In the genomic region with DNA sequence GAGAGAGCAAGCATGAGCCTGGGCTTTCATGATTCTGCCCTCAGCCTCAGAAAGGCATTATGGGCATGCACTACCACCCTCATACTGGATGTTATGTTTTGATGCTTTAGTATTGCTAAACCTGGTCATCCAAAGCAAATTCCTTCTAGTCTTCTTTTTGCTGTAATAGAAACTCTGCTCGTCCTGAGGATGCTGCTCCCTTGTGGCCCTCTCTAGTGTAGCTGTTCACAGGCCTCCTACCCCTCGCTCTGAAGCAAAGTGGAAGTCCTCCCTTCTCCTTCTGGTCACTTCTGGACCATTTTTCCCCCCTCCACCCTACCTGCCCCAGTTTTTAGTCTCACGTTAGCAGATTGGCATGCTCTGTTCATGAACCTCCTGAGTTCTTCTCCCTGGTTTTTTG, we compare ENCODE assay signal across 23 cellular contexts. TPM values are rescaled to one million over a fixed set of nuclear protein-coding genes. Genes with fewer than 3 reads are reported as not detected.
A peak's percentile ranks its signal among the peaks of the same experiment; 100 is the strongest.
DNase-seq lines count a peak whose midpoint lies in the region; FAIRE-seq and TF ChIP-seq lines count a peak whose summit lies in the region.
"Had no signal": no experiment of that assay in that cellular context is flagged by ENCODE, and none has a peak within 500 bp of the region (broad histone marks: within the 10 kb centered on the region; RNA-seq: fewer than 3 reads in every experiment).

No MANE protein-coding gene starts in this region.

- intact Hi-C loops in colonic mucosa (cut with DNase I) = no loop called here

- TF ChIP-seq CTCF in BJ (IDR thresholded peaks at IDR 0.05; ENCODE audit: insufficient read depth, low read depth, low read length) (peak; percentile 24; the same call in 1 of the 2 replicates), astrocyte (IDR thresholded peaks at IDR 0.05; ENCODE audit: insufficient read depth, low read depth, low read length) (no peak), colonic mucosa (IDR thresholded peaks at IDR 0.05) (no peak)

- H3K27ac ChIP-seq in astrocyte (ENCODE audit: low read depth, low read length) (no peak overlapping the region), colonic mucosa (no peak overlapping the region)
- H3K27ac ChIP-seq: coronary artery, neutrophil, psoas muscle had no signal

- H3K4me3 ChIP-seq in BJ (ENCODE audit: low read depth, low read length) (no peak overlapping the region), astrocyte (ENCODE audit: insufficient read depth, low read depth, low read length) (no peak overlapping the region), colonic mucosa (no peak overlapping the region)
- H3K4me3 ChIP-seq: coronary artery, psoas muscle had no signal

- FAIRE-seq in astrocyte (lab: Jason Lieb, UNC) = no peak

- peak overlapping the region; percentile 24 for H3K4me3 Mint-ChIP-seq in astrocyte (ENCODE audit: unreplicated experiment)
- H3K4me3 Mint-ChIP-seq: activated CD8-positive, alpha-beta T cell treated with anti-CD3 and anti-CD28 coated beads, Interleukin-2, amount 10 ng/mL, durations not matched to agents 7 days and 5 days; memory B cell; stimulated activated naive CD8-positive, alpha-beta T cell treated with anti-CD3 and anti-CD28 coated beads, Interleukin-15, Interleukin-2, amounts not matched to agents 100 ng/mL and 50 ng/mL, for 24 hours had no signal

- H4K20me1 ChIP-seq in astrocyte (ENCODE audit: insufficient read depth, low read length) = no peaks in the 10 kb centered on the region

- no peaks in the 10 kb centered on the region for H3K27me3 Mint-ChIP-seq in astrocyte (ENCODE audit: low read depth, unreplicated experiment)
- H3K27me3 Mint-ChIP-seq: memory B cell; stimulated activated naive CD8-positive, alpha-beta T cell treated with anti-CD3 and anti-CD28 coated beads, Interleukin-15, Interleukin-2, amounts not matched to agents 100 ng/mL and 50 ng/mL, for 24 hours had no signal

- peaks cover 33% of the 10 kb centered on the region for H3K9me3 Mint-ChIP-seq in astrocyte (ENCODE audit: unreplicated experiment)

- peaks cover 43% of the 10 kb centered on the region for H3K36me3 Mint-ChIP-seq in astrocyte (ENCODE audit: low read depth, unreplicated experiment)

- H3K27me3 ChIP-seq in BJ (ENCODE audit: control insufficient read depth, insufficient read depth, low read length) = no peaks in the 10 kb centered on the region
- H3K27me3 ChIP-seq in astrocyte (ENCODE audit: insufficient read depth, low read length) = no peaks in the 10 kb centered on the region
- no peaks in the 10 kb centered on the region for H3K27me3 ChIP-seq in colonic mucosa
- H3K27me3 ChIP-seq: neutrophil had no signal

- H3K36me3 ChIP-seq in BJ (ENCODE audit: control insufficient read depth, insufficient read depth, low read length) = peaks cover 3% of the 10 kb centered on the region; the same call in 1 of the 2 replicates
- no peaks in the 10 kb centered on the region for H3K36me3 ChIP-seq in astrocyte (ENCODE audit: insufficient read depth, low read length)
- H3K36me3 ChIP-seq in colonic mucosa = no peaks in the 10 kb centered on the region
- H3K36me3 ChIP-seq: neutrophil had no signal

- H3K4me1 Mint-ChIP-seq in astrocyte (ENCODE audit: low read depth, unreplicated experiment) = no peaks in the 10 kb centered on the region
- H3K4me1 Mint-ChIP-seq: brain had no signal

- CTCF ChIA-PET in BJ (lab: Yijun Ruan, JAX) = no interaction called here

- H2AFZ ChIP-seq in astrocyte (ENCODE audit: low read depth, low read length) = no peak overlapping the region

- no peaks in the 10 kb centered on the region for H3K79me2 ChIP-seq in astrocyte (ENCODE audit: insufficient read depth, low read length)

- H3K9me3 ChIP-seq in astrocyte (ENCODE audit: insufficient read depth, low read depth, low read length) = peaks cover 7% of the 10 kb centered on the region
- H3K9me3 ChIP-seq in colonic mucosa = no peaks in the 10 kb centered on the region
- H3K9me3 ChIP-seq: neutrophil, psoas muscle had no signal

- no peak overlapping the region for H3K9ac ChIP-seq in astrocyte (ENCODE audit: low read length)
- no peak overlapping the region for H3K9ac ChIP-seq in colonic mucosa (ENCODE audit: low read depth in 2 of 2, low read length in 2 of 2)

- H3K27ac Mint-ChIP-seq in astrocyte (ENCODE audit: unreplicated experiment) = no peak overlapping the region
- H3K27ac Mint-ChIP-seq: activated CD8-positive, alpha-beta T cell treated with anti-CD3 and anti-CD28 coated beads, Interleukin-2, amount 10 ng/mL, durations not matched to agents 7 days and 5 days; brain; memory B cell; stimulated activated naive CD8-positive, alpha-beta T cell treated with anti-CD3 and anti-CD28 coated beads, Interleukin-15, Interleukin-2, amounts not matched to agents 100 ng/mL and 50 ng/mL, for 24 hours had no signal

- DNase-seq in BJ (ENCODE audit: low read depth) (no peak), Kasumi-1 (lab: John Stamatoyannopoulos, UW) (peak; percentile 19 to 49), astrocyte (ENCODE audit: low read depth) (no peak), iris pigment epithelial cell (ENCODE audit: low read depth) (peak; percentile 37), medulla oblongata (ENCODE audit: extremely low spot score) (no peak), colonic mucosa (no peak), NCI-H1417 treated with DMSO at 0.1 percent for 48 hours (lab: John Stamatoyannopoulos, UW) (no peak)
- DNase-seq: activated CD4-positive, alpha-beta T cell treated with anti-CD3 and anti-CD28 coated beads for 1 hour; activated CD8-positive, alpha-beta T cell treated with anti-CD3 and anti-CD28 coated beads, Interleukin-2, amount 10 ng/mL, durations not matched to agents 7 days and 5 days; activated gamma-delta T cell; activated T-cell treated with anti-CD3 and anti-CD28 coated beads for 4 hours; DMS79; GOT3; left cardiac atrium; NCI-H1092 treated with DMSO at 0.1 percent for 48 hours; NCI-H2029 treated with DMSO at 0.1 percent for 48 hours; NCI-H82; psoas muscle had no signal

- H3K4me2 ChIP-seq in astrocyte (ENCODE audit: low read length) = no peak overlapping the region

- POLR2A ChIA-PET in BJ (lab: Charles Lee) = no interaction called here

- no peaks in the 10 kb centered on the region for H3K4me1 ChIP-seq in astrocyte (ENCODE audit: insufficient read depth, low read length)
- no peaks in the 10 kb centered on the region for H3K4me1 ChIP-seq in colonic mucosa
- H3K4me1 ChIP-seq: psoas muscle had no signal

RNA-seq across cellular contexts. Expression of gene CCNL1, which starts 22.9 kb away (rescaled TPM):
- 132 and 145 TPM in 2 replicates for polyA plus RNA-seq in BJ (2011; rRNA removed)
- 98.4 and 126 TPM in 2 replicates for polyA minus RNA-seq in BJ (2011; rRNA and poly(A)+ RNA removed)
- total RNA-seq in astrocyte (63.2 and 66.8 TPM in 2 replicates), colonic mucosa (100 to 1,000 TPM in 1 of 2 donors, 10 to 100 TPM in 1; 76.4 to 103 TPM)

Comparison
In these comparisons a context has a peak if more than half of its experiments do, and no peak if none do; other contexts are left out.
1. DNase-seq: peak in Kasumi-1 (2 of 2) and iris pigment epithelial cell (single experiment); none in BJ (single experiment), astrocyte (single experiment), medulla oblongata (single experiment), colonic mucosa (single experiment) and NCI-H1417 treated with DMSO at 0.1 percent for 48 hours (single experiment).